In the genomic region with DNA sequence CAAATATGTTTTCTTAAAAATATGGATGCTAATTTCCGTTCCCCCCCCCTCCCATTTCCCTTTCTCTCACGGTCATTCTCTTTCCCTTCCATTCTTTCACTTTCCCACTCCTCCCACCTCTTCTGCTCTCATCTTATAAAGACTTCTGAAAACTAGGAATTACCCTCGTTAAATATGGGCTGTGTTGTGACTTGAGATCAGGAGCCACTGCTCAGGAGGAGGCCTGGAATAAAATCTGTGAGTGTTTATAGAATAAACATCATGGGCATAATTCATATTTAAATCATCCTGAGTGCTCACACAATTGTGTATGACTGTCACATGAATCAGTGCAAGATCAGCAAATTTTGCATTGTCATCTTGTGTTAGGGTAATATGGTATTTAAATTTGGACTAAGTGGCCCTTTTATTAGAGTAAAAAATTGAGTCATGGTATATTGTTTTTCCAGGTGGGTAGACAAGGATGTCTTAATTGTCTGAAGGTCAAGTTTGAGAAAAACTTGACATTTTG, we compare ENCODE assay signal across 16 cellular contexts.
DNase-seq lines count a peak whose midpoint lies in the region; ATAC-seq and TF ChIP-seq lines count a peak whose summit lies in the region.
"Had no signal": no experiment of that assay in that cellular context is flagged by ENCODE, and none has a peak within 500 bp of the region (broad histone marks: within the 10 kb centered on the region; RNA-seq: fewer than 3 reads in every experiment).

No MANE protein-coding gene starts in this region.

- no peak for ATAC-seq in HG03342 (IDR thresholded peaks at IDR 0.05; ENCODE audit: unreplicated experiment)
- ATAC-seq: left cardiac atrium had no signal

- H3K27ac Mint-ChIP-seq in activated naive CD4-positive, alpha-beta T cell treated with anti-CD3 and anti-CD28 coated beads, Interleukin-2, amount 50 U/mL, for 24 hours, result peak overlapping the region; percentile 8
- no peak overlapping the region for H3K27ac Mint-ChIP-seq in activated naive CD4-positive, alpha-beta T cell treated with anti-CD3 and anti-CD28 coated beads for 36 hours
- H3K27ac Mint-ChIP-seq in progenitor cell of endocrine pancreas, result peak overlapping the region; percentile 42
- H3K27ac Mint-ChIP-seq: dendritic cell treated with granulocyte-macrophage colony-stimulating factor and Interleukin-4, amounts not matched to agents 40 ng/mL and 50 ng/mL, for 4 days had no signal

- H3K36me3 Mint-ChIP-seq in activated naive CD4-positive, alpha-beta T cell treated with anti-CD3 and anti-CD28 coated beads, Interleukin-2, amount 50 U/mL, for 24 hours, result peaks cover 9% of the 10 kb centered on the region
- H3K36me3 Mint-ChIP-seq in activated naive CD4-positive, alpha-beta T cell treated with anti-CD3 and anti-CD28 coated beads for 36 hours (ENCODE audit: low read depth), result peaks cover 2% of the 10 kb centered on the region
- no peaks in the 10 kb centered on the region for H3K36me3 Mint-ChIP-seq in progenitor cell of endocrine pancreas (ENCODE audit: insufficient read depth)

- no peak overlapping the region for H3K4me3 Mint-ChIP-seq in activated naive CD4-positive, alpha-beta T cell treated with anti-CD3 and anti-CD28 coated beads, Interleukin-2, amount 50 U/mL, for 24 hours
- H3K4me3 Mint-ChIP-seq in activated naive CD4-positive, alpha-beta T cell treated with anti-CD3 and anti-CD28 coated beads for 36 hours, result no peak overlapping the region
- no peak overlapping the region for H3K4me3 Mint-ChIP-seq in progenitor cell of endocrine pancreas (ENCODE audit: low read depth)
- H3K4me3 Mint-ChIP-seq: dendritic cell treated with granulocyte-macrophage colony-stimulating factor and Interleukin-4, amounts not matched to agents 40 ng/mL and 50 ng/mL, for 4 days had no signal

- intact Hi-C loops in activated naive CD4-positive, alpha-beta T cell treated with anti-CD3 and anti-CD28 coated beads for 36 hours (cut with micrococcal nuclease), result loop anchor here (5.0 kb wide), 1 partner anchor 736 kb away; no protein-coding TSS in a partner anchor

- no peak for DNase-seq in activated naive CD4-positive, alpha-beta T cell treated with anti-CD3 and anti-CD28 coated beads for 36 hours
- DNase-seq in RKO (ENCODE audit: low spot score) (peak; percentile 69), choroid plexus epithelial cell (ENCODE audit: low read depth) (peak; percentile 44), progenitor cell of endocrine pancreas (ENCODE audit: low spot score, unreplicated experiment) (no peak), NCI-H510A treated with DMSO at 0.1 percent for 48 hours (lab: John Stamatoyannopoulos, UW) (no peak), NCI-H146 treated with DMSO at 0.1 percent for 48 hours (lab: John Stamatoyannopoulos, UW; ENCODE audit: unreplicated experiment) (no peak)
- DNase-seq: activated CD4-positive, alpha-beta T cell treated with anti-CD3 and anti-CD28 coated beads, Interleukin-2, amount 50 U/mL, for 1 hour; aorta; hippocampal formation; left cardiac atrium; NCI-H1417 treated with DMSO at 0.1 percent for 48 hours; NCI-H345; T1000 had no signal

- CTCF ChIA-PET in activated naive CD4-positive, alpha-beta T cell treated with anti-CD3 and anti-CD28 coated beads for 36 hours (lab: Charles Lee), result interaction anchor here (0.6 kb wide), 1 partner anchor 436 kb away, joined by 7 read pairs; no protein-coding TSS in a partner anchor

- H3K4me1 Mint-ChIP-seq in activated naive CD4-positive, alpha-beta T cell treated with anti-CD3 and anti-CD28 coated beads, Interleukin-2, amount 50 U/mL, for 24 hours, result peaks cover 31% of the 10 kb centered on the region
- H3K4me1 Mint-ChIP-seq in activated naive CD4-positive, alpha-beta T cell treated with anti-CD3 and anti-CD28 coated beads for 36 hours (ENCODE audit: low read depth), result peaks cover 16% of the 10 kb centered on the region
- H3K4me1 Mint-ChIP-seq in progenitor cell of endocrine pancreas (ENCODE audit: low read depth), result peaks cover 1% of the 10 kb centered on the region

- TF ChIP-seq CTCF in choroid plexus epithelial cell (conservative IDR thresholded peaks at IDR 0.05; ENCODE audit: low read depth, low read length), result no peak
- TF ChIP-seq CTCF in progenitor cell of endocrine pancreas (IDR thresholded peaks at IDR 0.05; ENCODE audit: unreplicated experiment), result no peak

- no peaks in the 10 kb centered on the region for H3K27me3 Mint-ChIP-seq in activated naive CD4-positive, alpha-beta T cell treated with anti-CD3 and anti-CD28 coated beads, Interleukin-2, amount 50 U/mL, for 24 hours
- H3K27me3 Mint-ChIP-seq in activated naive CD4-positive, alpha-beta T cell treated with anti-CD3 and anti-CD28 coated beads for 36 hours (ENCODE audit: low read depth), result no peaks in the 10 kb centered on the region
- H3K27me3 Mint-ChIP-seq in progenitor cell of endocrine pancreas, result no peaks in the 10 kb centered on the region
- H3K27me3 Mint-ChIP-seq: dendritic cell treated with granulocyte-macrophage colony-stimulating factor and Interleukin-4, amounts not matched to agents 40 ng/mL and 50 ng/mL, for 4 days had no signal

- no peak overlapping the region for H3K4me3 ChIP-seq in choroid plexus epithelial cell (ENCODE audit: low read depth, low read length)

- H3K9me3 Mint-ChIP-seq in activated naive CD4-positive, alpha-beta T cell treated with anti-CD3 and anti-CD28 coated beads, Interleukin-2, amount 50 U/mL, for 24 hours, result no peaks in the 10 kb centered on the region
- no peaks in the 10 kb centered on the region for H3K9me3 Mint-ChIP-seq in activated naive CD4-positive, alpha-beta T cell treated with anti-CD3 and anti-CD28 coated beads for 36 hours
- no peaks in the 10 kb centered on the region for H3K9me3 Mint-ChIP-seq in progenitor cell of endocrine pancreas (ENCODE audit: low read depth)
- H3K9me3 Mint-ChIP-seq: dendritic cell treated with granulocyte-macrophage colony-stimulating factor and Interleukin-4, amounts not matched to agents 40 ng/mL and 50 ng/mL, for 4 days had no signal

Comparison
In these comparisons a context has a peak if more than half of its experiments do, and no peak if none do; other contexts are left out.
1. DNase-seq: peak in RKO (single experiment) and choroid plexus epithelial cell (single experiment); none in activated naive CD4-positive, alpha-beta T cell treated with anti-CD3 and anti-CD28 coated beads for 36 hours (single experiment), progenitor cell of endocrine pancreas (single experiment), NCI-H510A treated with DMSO at 0.1 percent for 48 hours (single experiment) and NCI-H146 treated with DMSO at 0.1 percent for 48 hours (single experiment).